ENCODE assay signal across 25 cellular contexts in genomic region chr6:71258078-71258866, GRCh38. TPM values are rescaled to one million over a fixed set of nuclear protein-coding genes. Genes with fewer than 3 reads are reported as not detected.
DNase-seq lines count a peak whose midpoint lies in the region; ATAC-seq and TF ChIP-seq lines count a peak whose summit lies in the region.
"Had no signal": no experiment of that assay in that cellular context is flagged by ENCODE, and none has a peak within 500 bp of the region (broad histone marks: within the 10 kb centered on the region; RNA-seq: fewer than 3 reads in every experiment).

No MANE protein-coding gene starts in this region.

- in situ Hi-C loops in GM23248 (cut with MboI): no loop called here

- H3K4me1 ChIP-seq in GM23248 (ENCODE audit: insufficient read depth): no peaks in the 10 kb centered on the region

- no peak for TF ChIP-seq CTCF in fibroblast of mammary gland (conservative IDR thresholded peaks at IDR 0.05; ENCODE audit: control insufficient read depth, insufficient read depth, low read depth, low read length)

- 39 to 41% methylated on average over 7 of the region's 7 CpGs for WGBS in GM23248 (ENCODE audit: low coverage in 1 of 2, low lambda C conversion rate in 2 of 2, missing lambda C conversion rate in 2 of 2), 2 experiments

- no peaks in the 10 kb centered on the region for H3K9me3 ChIP-seq in GM23248 (ENCODE audit: low read depth)

- H3K9me2 ChIP-seq in GM23248 (ENCODE audit: insufficient read depth): no peaks in the 10 kb centered on the region

- no peaks in the 10 kb centered on the region for H3K27me3 ChIP-seq in GM23248 (replicated peaks; ENCODE audit: insufficient read depth)

- H2AFZ ChIP-seq in GM23248: peak overlapping the region; percentile 12; the same call in 1 of the 2 replicates

- no peaks in the 10 kb centered on the region for H3K36me3 ChIP-seq in GM23248 (ENCODE audit: low read depth)

- DNase-seq in GM23248 (peak; percentile 64), NCI-H526 (lab: John Stamatoyannopoulos, UW) (peak; percentile 92 to 93), fibroblast of mammary gland (ENCODE audit: low read depth) (peak; percentile 10), retina (peak; percentile 39), GM03348 (ENCODE audit: low spot score) (no peak), C1 segment of cervical spinal cord (lab: John Stamatoyannopoulos, UW) (no peak)
- DNase-seq: activated CD8-positive, alpha-beta T cell treated with anti-CD3 and anti-CD28 coated beads, Interleukin-2, amount 10 ng/mL, durations not matched to agents 7 days and 5 days; activated naive CD4-positive, alpha-beta T cell; activated T-cell treated with anti-CD3 and anti-CD28 coated beads, Interleukin-2, amount 50 U/mL, for 1 hour; AML-193; dermis blood vessel endothelial cell; HFFc6; kidney glomerular epithelial cell; mesenchymal stem cell; natural killer cell; NCI-H1092; NCI-H1930; NK-92 treated with Interleukin-12 subunit alpha and Interleukin-12 subunit beta, amount 100 ng/mL, for 24 hours; stimulated activated CD4-positive, alpha-beta T cell treated with anti-CD3 and anti-CD28 coated beads, Interleukin-4, amount 100 ng/mL, for 1 hour; T1000; trophoblast cell had no signal

- no peak overlapping the region for H3K9ac ChIP-seq in GM23248

- no peaks in the 10 kb centered on the region for H3F3A ChIP-seq in GM23248 (ENCODE audit: insufficient read depth)

- H3K27ac ChIP-seq in GM23248: no peak overlapping the region

- ATAC-seq in HG03196 (IDR thresholded peaks at IDR 0.05; ENCODE audit: unreplicated experiment): no peak
- ATAC-seq: activated CD4-positive, CD25-positive, alpha-beta regulatory T cell treated with anti-CD3 and anti-CD28 coated beads, Interleukin-2, amount 50 U/mL, for 24 hours; activated CD8-positive, alpha-beta T cell treated with anti-CD3 and anti-CD28 coated beads, Interleukin-2, amount 10 ng/mL, durations not matched to agents 7 days and 5 days; K562; natural killer cell had no signal

- no peaks in the 10 kb centered on the region for H4K20me1 ChIP-seq in GM23248 (ENCODE audit: insufficient read depth)

- no peaks in the 10 kb centered on the region for H3K79me2 ChIP-seq in GM23248 (ENCODE audit: insufficient read depth)

- H3K4me3 ChIP-seq in GM23248: no peak overlapping the region
- no peak overlapping the region for H3K4me3 ChIP-seq in fibroblast of mammary gland (ENCODE audit: control insufficient read depth, low read depth, low read length)
- H3K4me3 ChIP-seq: K562, smooth muscle cell had no signal

- no peak overlapping the region for H3K4me2 ChIP-seq in GM23248 (ENCODE audit: unreplicated experiment)
- H3K4me2 ChIP-seq: smooth muscle cell had no signal

RNA-seq across cellular contexts. Expression of gene OGFRL1, which starts 30.3 kb away (rescaled TPM):
- 19.9 and 22.5 TPM in 2 replicates for total RNA-seq in GM23248 (2014; rRNA removed; shearing (Covaris generic))
- 7.4 and 8.5 TPM in 2 replicates for polyA plus RNA-seq in GM23248 (2016; fragmentation: Nextera tagmentation; extraction: Ambion mirVana)

Comparison
In these comparisons a context has a peak if more than half of its experiments do, and no peak if none do; other contexts are left out.
1. DNase-seq: peak in GM23248 (single experiment), NCI-H526 (2 of 2), fibroblast of mammary gland (single experiment) and retina (single experiment); none in GM03348 (single experiment) and C1 segment of cervical spinal cord (0 of 14).